Comparison of ENCODE assay signal across 24 cellular contexts in the genomic region with DNA sequence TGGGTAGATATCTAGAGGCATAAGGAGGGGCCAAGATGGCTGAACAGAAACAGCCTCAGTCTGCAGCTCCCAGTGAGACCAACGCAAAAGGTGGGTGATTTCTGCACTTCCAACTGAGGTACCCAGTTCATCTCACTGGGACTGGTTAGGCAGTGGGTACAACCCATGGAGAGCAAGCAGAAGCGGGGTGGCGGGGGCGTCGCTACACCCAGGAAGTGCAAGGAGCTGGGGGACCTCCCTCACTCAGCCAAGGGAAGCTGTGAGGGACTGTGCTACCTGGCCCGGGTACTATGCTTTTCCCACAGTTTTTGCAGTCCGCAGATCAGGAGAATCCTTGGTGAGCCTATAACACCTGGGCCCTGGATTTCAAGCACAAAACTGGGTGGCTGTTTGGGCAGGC. TPM values are rescaled to one million over a fixed set of nuclear protein-coding genes. Genes with fewer than 3 reads are reported as not detected.
A peak's percentile ranks its signal among the peaks of the same experiment; 100 is the strongest.
DNase-seq lines count a peak whose midpoint lies in the region; ATAC-seq and TF ChIP-seq lines count a peak whose summit lies in the region.
"Had no signal": no experiment of that assay in that cellular context is flagged by ENCODE, and none has a peak within 500 bp of the region (broad histone marks: within the 10 kb centered on the region; RNA-seq: fewer than 3 reads in every experiment).

No MANE protein-coding gene starts in this region.

- no peak for ATAC-seq in activated CD8-positive, alpha-beta memory T cell treated with anti-CD3 and anti-CD28 coated beads, Interleukin-2, amount 10 ng/mL, durations not matched to agents 7 days and 5 days
- ATAC-seq in GM21723 (IDR thresholded peaks at IDR 0.05; ENCODE audit: unreplicated experiment) = no peak
- ATAC-seq: GM12878 had no signal

- H3K4me1 ChIP-seq in cardiac muscle cell (ENCODE audit: low read depth) (peaks cover 14% of the 10 kb centered on the region), right atrium auricular region (peaks cover 0 to 18% of the 10 kb centered on the region in 2 donors), neural progenitor cell (no peaks in the 10 kb centered on the region), spleen (no peaks in the 10 kb centered on the region)
- H3K4me1 ChIP-seq: BE2C, BLaER1 had no signal

- H3K27ac ChIP-seq in cardiac muscle cell (peak overlapping the region; percentile 67), right atrium auricular region (no peak overlapping the region), neural progenitor cell (no peak overlapping the region), spleen (no peak overlapping the region)
- H3K27ac ChIP-seq: BLaER1 had no signal

- H3F3A ChIP-seq in neural progenitor cell (ENCODE audit: low read depth) = no peaks in the 10 kb centered on the region

- intact Hi-C loops in spleen (cut with DNase I; ENCODE audit: low total_unique reads) = no loop called here

- no peak overlapping the region for H3K4me3 ChIP-seq in cardiac muscle cell
- no peak overlapping the region for H3K4me3 ChIP-seq in right atrium auricular region
- no peak overlapping the region for H3K4me3 ChIP-seq in neural progenitor cell
- no peak overlapping the region for H3K4me3 ChIP-seq in spleen
- H3K4me3 ChIP-seq: BLaER1, GM12878 had no signal

- H3K79me2 ChIP-seq in neural progenitor cell (ENCODE audit: low read depth) = no peaks in the 10 kb centered on the region

- H3K27me3 ChIP-seq in cardiac muscle cell (no peaks in the 10 kb centered on the region), right atrium auricular region (no peaks in the 10 kb centered on the region), neural progenitor cell (no peaks in the 10 kb centered on the region), spleen (replicated peaks in 1 of 7) (no peaks in the 10 kb centered on the region)
- H3K27me3 ChIP-seq: BE2C, BLaER1 had no signal

- no peak overlapping the region for H2AFZ ChIP-seq in neural progenitor cell (replicated peaks)

- TF ChIP-seq POLR2A in spleen (IDR thresholded peaks at IDR 0.05) = no peak

- peaks cover 12% of the 10 kb centered on the region for H3K36me3 Mint-ChIP-seq in neural progenitor cell
- H3K36me3 Mint-ChIP-seq in activated CD8-positive, alpha-beta memory T cell treated with anti-CD3 and anti-CD28 coated beads, Interleukin-2, amount 10 ng/mL, durations not matched to agents 7 days and 5 days = peaks cover 75% of the 10 kb centered on the region

- H3K27ac Mint-ChIP-seq in neural progenitor cell = peak overlapping the region; percentile 37
- no peak overlapping the region for H3K27ac Mint-ChIP-seq in activated CD8-positive, alpha-beta memory T cell treated with anti-CD3 and anti-CD28 coated beads, Interleukin-2, amount 10 ng/mL, durations not matched to agents 7 days and 5 days
- H3K27ac Mint-ChIP-seq: CD14-positive monocyte had no signal

- no peak overlapping the region for H3K4me3 Mint-ChIP-seq in neural progenitor cell
- no peak overlapping the region for H3K4me3 Mint-ChIP-seq in activated CD8-positive, alpha-beta memory T cell treated with anti-CD3 and anti-CD28 coated beads, Interleukin-2, amount 10 ng/mL, durations not matched to agents 7 days and 5 days
- H3K4me3 Mint-ChIP-seq: CD14-positive monocyte; CD4-positive, alpha-beta memory T cell; CD4-positive, CD25-positive, alpha-beta regulatory T cell; CD8-positive, alpha-beta memory T cell had no signal

- peaks cover 6% of the 10 kb centered on the region for H3K36me3 ChIP-seq in cardiac muscle cell
- H3K36me3 ChIP-seq in right atrium auricular region = no peaks in the 10 kb centered on the region
- H3K36me3 ChIP-seq in neural progenitor cell = no peaks in the 10 kb centered on the region
- peaks cover 0 to 73% (median 17%) of the 10 kb centered on the region in 6 donors for H3K36me3 ChIP-seq in spleen
- H3K36me3 ChIP-seq: BE2C had no signal

- H4K20me1 ChIP-seq in neural progenitor cell (ENCODE audit: low read depth) = no peaks in the 10 kb centered on the region
- H4K20me1 ChIP-seq: BLaER1 had no signal

- H3K9me3 ChIP-seq in cardiac muscle cell (ENCODE audit: low read depth) = no peaks in the 10 kb centered on the region
- no peaks in the 10 kb centered on the region for H3K9me3 ChIP-seq in right atrium auricular region
- H3K9me3 ChIP-seq in neural progenitor cell (ENCODE audit: low read depth) = no peaks in the 10 kb centered on the region
- H3K9me3 ChIP-seq in spleen = peaks cover 0 to 13% (median 0%) of the 10 kb centered on the region in 8 donors
- H3K9me3 ChIP-seq: BE2C, BLaER1 had no signal

- no peak for TF ChIP-seq CTCF in cardiac muscle cell (IDR thresholded peaks at IDR 0.05; ENCODE audit: low read depth, low read length)
- no peak for TF ChIP-seq CTCF in right atrium auricular region (IDR thresholded peaks at IDR 0.05)
- TF ChIP-seq CTCF in neural progenitor cell (IDR thresholded peaks at IDR 0.05) = no peak
- no peak for TF ChIP-seq CTCF in spleen (IDR thresholded peaks at IDR 0.05 in 8 of 11, conservative IDR thresholded peaks at IDR 0.05 in 3 of 11)

- H3K9ac ChIP-seq in neural progenitor cell = no peak overlapping the region
- H3K9ac ChIP-seq: BLaER1 had no signal

- DNase-seq in cardiac muscle cell (ENCODE audit: low read depth in 1 of 2, low spot score in 1 of 2) = no peak
- no peak for DNase-seq in right atrium auricular region (ENCODE audit: low spot score)
- no peak for DNase-seq in neural progenitor cell (ENCODE audit: low spot score)
- peak; percentile 66 for DNase-seq in spleen
- DNase-seq in activated CD8-positive, alpha-beta memory T cell treated with anti-CD3 and anti-CD28 coated beads, Interleukin-2, amount 10 ng/mL, durations not matched to agents 7 days and 5 days = no peak
- DNase-seq: 8988T; ACHN; BE2C; C1 segment of cervical spinal cord; CD4-positive, alpha-beta memory T cell; CD4-positive, CD25-positive, alpha-beta regulatory T cell; CD8-positive, alpha-beta memory T cell; COR-L47; DMS 273 treated with DMSO at 0.1 percent for 48 hours; DMS153; DMS53; DMS79; DND-41; EL; GDM1 had no signal

- no peaks in the 10 kb centered on the region for H3K27me3 Mint-ChIP-seq in neural progenitor cell (ENCODE audit: insufficient read depth, low read depth)
- H3K27me3 Mint-ChIP-seq in activated CD8-positive, alpha-beta memory T cell treated with anti-CD3 and anti-CD28 coated beads, Interleukin-2, amount 10 ng/mL, durations not matched to agents 7 days and 5 days = no peaks in the 10 kb centered on the region
- H3K27me3 Mint-ChIP-seq: CD4-positive, alpha-beta memory T cell; CD4-positive, CD25-positive, alpha-beta regulatory T cell; CD8-positive, alpha-beta memory T cell had no signal

- CTCF ChIA-PET in activated CD8-positive, alpha-beta memory T cell treated with anti-CD3 and anti-CD28 coated beads, Interleukin-2, amount 10 ng/mL, durations not matched to agents 7 days and 5 days (lab: Charles Lee) = interaction anchor here (0.6 kb wide), 1 partner anchor 840 kb away, joined by 3 read pairs; no protein-coding TSS in a partner anchor

- H3K4me2 ChIP-seq in neural progenitor cell = no peak overlapping the region
- H3K4me2 ChIP-seq: BLaER1 had no signal

- no peaks in the 10 kb centered on the region for H3K4me1 Mint-ChIP-seq in neural progenitor cell
- peaks cover 3% of the 10 kb centered on the region for H3K4me1 Mint-ChIP-seq in activated CD8-positive, alpha-beta memory T cell treated with anti-CD3 and anti-CD28 coated beads, Interleukin-2, amount 10 ng/mL, durations not matched to agents 7 days and 5 days
- H3K4me1 Mint-ChIP-seq: CD14-positive monocyte had no signal

- WGBS in spleen, 5 donors = 96 to 98% (median 98%) methylated on average over 6 to 7 of the region's 7 CpGs

- H3K9me3 Mint-ChIP-seq in neural progenitor cell = peaks cover 12% of the 10 kb centered on the region
- H3K9me3 Mint-ChIP-seq in activated CD8-positive, alpha-beta memory T cell treated with anti-CD3 and anti-CD28 coated beads, Interleukin-2, amount 10 ng/mL, durations not matched to agents 7 days and 5 days (ENCODE audit: low read depth) = no peaks in the 10 kb centered on the region

RNA-seq across cellular contexts. Expression of a gene that starts 26.0 kb away (rescaled TPM):
- total RNA-seq in cardiac muscle cell (58.8 and 60.6 TPM in 2 replicates), right atrium auricular region (10 to 100 TPM; 52.3 to 62.2 TPM), neural progenitor cell (ENCODE audit: low replicate concordance) (5.0 and 7.7 TPM in 2 replicates), spleen (10 to 100 TPM; 17.9 to 36.7 (median 21.8) TPM)
- polyA plus RNA-seq in cardiac muscle cell (73.2 and 75.8 TPM in 2 replicates), spleen (1 to 10 TPM; 5.1 to 7.5 (median 5.9) TPM)
- 10 to 100 TPM; 25.1 to 30.1 TPM for total RNA-seq in activated CD8-positive, alpha-beta memory T cell treated with anti-CD3 and anti-CD28 coated beads, Interleukin-2, amount 10 ng/mL, durations not matched to agents 7 days and 5 days
